15 cellular contexts compared by ENCODE assay signal in genomic region chr22:44363980-44364749, GRCh38. TPM values are rescaled to one million over a fixed set of nuclear protein-coding genes. Genes with fewer than 3 reads are reported as not detected.
DNase-seq lines count a peak whose midpoint lies in the region; ATAC-seq and TF ChIP-seq lines count a peak whose summit lies in the region.
"Had no signal": no experiment of that assay in that cellular context is flagged by ENCODE, and none has a peak within 500 bp of the region (broad histone marks: within the 10 kb centered on the region; RNA-seq: fewer than 3 reads in every experiment).

No MANE protein-coding gene starts in this region.

- TF ChIP-seq CTCF in SK-N-SH (IDR thresholded peaks at IDR 0.05) (no peak), gastroesophageal sphincter (IDR thresholded peaks at IDR 0.05) (no peak), nephron progenitor cell (IDR thresholded peaks at IDR 0.05) (no peak), uterus (IDR thresholded peaks at IDR 0.05) (no peak)

- H3K4me3 ChIP-seq in SK-N-SH (ENCODE audit: low read depth in 2 of 2, low read length in 1 of 2) (no peak overlapping the region), gastroesophageal sphincter (no peak overlapping the region), uterus (no peak overlapping the region)
- H3K4me3 ChIP-seq: body of pancreas, HAP-1 had no signal

- no peaks in the 10 kb centered on the region for H3K36me3 Mint-ChIP-seq in nephron progenitor cell (ENCODE audit: low read depth)
- H3K36me3 Mint-ChIP-seq in activated T-cell treated with anti-CD3 and anti-CD28 coated beads, Interleukin-2, amount 50 U/mL, for 4 hours (ENCODE audit: insufficient read depth): no peaks in the 10 kb centered on the region
- H3K36me3 Mint-ChIP-seq: natural killer cell treated with Interleukin-12 subunit alpha and Interleukin-12 subunit beta and Interleukin-15 and Interleukin-18, amount 100 ng/mL, for 72 hours had no signal

- H3K27me3 Mint-ChIP-seq in nephron progenitor cell (ENCODE audit: low read depth, poor library complexity): peaks cover 22% of the 10 kb centered on the region
- H3K27me3 Mint-ChIP-seq in activated T-cell treated with anti-CD3 and anti-CD28 coated beads, Interleukin-2, amount 50 U/mL, for 4 hours (ENCODE audit: low read depth): peaks cover 4% of the 10 kb centered on the region
- H3K27me3 Mint-ChIP-seq: natural killer cell treated with Interleukin-12 subunit alpha and Interleukin-12 subunit beta and Interleukin-15 and Interleukin-18, amount 100 ng/mL, for 72 hours had no signal

- TF ChIP-seq RAD21 in SK-N-SH (IDR thresholded peaks at IDR 0.05; ENCODE audit: low read length): no peak

- no peak overlapping the region for H2AFZ ChIP-seq in SK-N-SH (ENCODE audit: low read depth)

- POLR2A ChIA-PET in SK-N-SH (lab: Yijun Ruan, JAX): no interaction called here

- H3K27ac ChIP-seq in SK-N-SH (ENCODE audit: low read depth in 2 of 2, low read length in 1 of 2): peak overlapping the region in 1 of 2 experiments; percentile 91; a peak in 2 of 4 replicates
- H3K27ac ChIP-seq in gastroesophageal sphincter: peak overlapping the region in 3 of 4 donors; percentile 69 to 90 (median 80)
- peak overlapping the region; percentile 35 to 55 for H3K27ac ChIP-seq in uterus

- peak overlapping the region; percentile 65 for H3K4me2 ChIP-seq in SK-N-SH

- DNase-seq in SK-N-SH (peak; percentile 62), nephron progenitor cell (peak; percentile 62), uterus (peak; percentile 39 to 40), NCI-H2107 (lab: John Stamatoyannopoulos, UW) (no peak)
- no peak for DNase-seq in activated CD4-positive, alpha-beta T cell treated with anti-CD3 and anti-CD28 coated beads, Interleukin-2, amount 50 U/mL, for 48 hours
- DNase-seq in activated T-cell treated with anti-CD3 and anti-CD28 coated beads, Interleukin-2, amount 50 U/mL, for 4 hours: no peak
- DNase-seq: 8988T; activated CD4-positive, alpha-beta T cell treated with anti-CD3 and anti-CD28 coated beads, Interleukin-2, amount 50 U/mL, for 4 hours; activated effector memory CD4-positive, alpha-beta T cell treated with Interleukin-2 at 50 U/mL for 16 hours; effector CD4-positive, alpha-beta T cell had no signal

- TF ChIP-seq EP300 in SK-N-SH (IDR thresholded peaks at IDR 0.05; ENCODE audit: borderline replicate concordance in 1 of 2, low read depth in 1 of 2, low read length in 1 of 2): no peak
- no peak for TF ChIP-seq EP300 in gastroesophageal sphincter (IDR thresholded peaks at IDR 0.05)

- H3K9me3 Mint-ChIP-seq in nephron progenitor cell: no peaks in the 10 kb centered on the region
- H3K9me3 Mint-ChIP-seq in activated T-cell treated with anti-CD3 and anti-CD28 coated beads, Interleukin-2, amount 50 U/mL, for 4 hours: no peaks in the 10 kb centered on the region
- H3K9me3 Mint-ChIP-seq: natural killer cell treated with Interleukin-12 subunit alpha and Interleukin-12 subunit beta and Interleukin-15 and Interleukin-18, amount 100 ng/mL, for 72 hours had no signal

- no peaks in the 10 kb centered on the region for H3K36me3 ChIP-seq in SK-N-SH (replicated peaks in 1 of 2; ENCODE audit: control insufficient read depth in 1 of 2, insufficient read depth in 2 of 2, low read length in 1 of 2)
- H3K36me3 ChIP-seq in gastroesophageal sphincter: no peaks in the 10 kb centered on the region
- no peaks in the 10 kb centered on the region for H3K36me3 ChIP-seq in uterus
- H3K36me3 ChIP-seq: HAP-1 had no signal

- H3F3A ChIP-seq in SK-N-SH (replicated peaks; ENCODE audit: insufficient read depth): peaks cover 10% of the 10 kb centered on the region

- peaks cover 54% of the 10 kb centered on the region for H3K4me1 Mint-ChIP-seq in nephron progenitor cell
- no peaks in the 10 kb centered on the region for H3K4me1 Mint-ChIP-seq in activated T-cell treated with anti-CD3 and anti-CD28 coated beads, Interleukin-2, amount 50 U/mL, for 4 hours (ENCODE audit: low read depth)

- no peak overlapping the region for H3K4me3 Mint-ChIP-seq in nephron progenitor cell
- no peak overlapping the region for H3K4me3 Mint-ChIP-seq in activated T-cell treated with anti-CD3 and anti-CD28 coated beads, Interleukin-2, amount 50 U/mL, for 4 hours
- H3K4me3 Mint-ChIP-seq: natural killer cell treated with Interleukin-12 subunit alpha and Interleukin-12 subunit beta and Interleukin-15 and Interleukin-18, amount 100 ng/mL, for 72 hours had no signal

- H3K4me1 ChIP-seq in SK-N-SH (ENCODE audit: control insufficient read depth in 1 of 2, insufficient read depth in 2 of 2, low read depth in 1 of 2, low read length in 1 of 2): peaks cover 19 to 27% of the 10 kb centered on the region in 2 experiments; a peak in 1 of 4 replicates
- peaks cover 0 to 53% (median 27%) of the 10 kb centered on the region in 3 donors for H3K4me1 ChIP-seq in gastroesophageal sphincter
- H3K4me1 ChIP-seq in uterus: peaks cover 0 to 10% of the 10 kb centered on the region in 2 donors
- H3K4me1 ChIP-seq: body of pancreas, HAP-1 had no signal

- H3K9me3 ChIP-seq in SK-N-SH (no peaks in the 10 kb centered on the region), gastroesophageal sphincter (no peaks in the 10 kb centered on the region), uterus (no peaks in the 10 kb centered on the region)
- H3K9me3 ChIP-seq: body of pancreas, HAP-1 had no signal

- H3K9ac ChIP-seq in SK-N-SH: peak overlapping the region; percentile 71; the same call in 1 of the 2 replicates

- H3K9me2 ChIP-seq in SK-N-SH: no peaks in the 10 kb centered on the region

- H3K27ac Mint-ChIP-seq in nephron progenitor cell: peak overlapping the region; percentile 66
- H3K27ac Mint-ChIP-seq: natural killer cell treated with Interleukin-12 subunit alpha and Interleukin-12 subunit beta and Interleukin-15 and Interleukin-18, amount 100 ng/mL, for 72 hours had no signal

- no peaks in the 10 kb centered on the region for H4K20me1 ChIP-seq in SK-N-SH (ENCODE audit: insufficient read depth)

- CTCF ChIA-PET in SK-N-SH (lab: Yijun Ruan, JAX): interaction anchor here (0.7 to 1.2 kb wide), 2 partner anchors 29 to 371 kb away, joined by 3 read pairs; no protein-coding TSS in a partner anchor

- no peaks in the 10 kb centered on the region for H3K79me2 ChIP-seq in SK-N-SH (ENCODE audit: insufficient read depth)

- ATAC-seq in SK-N-SH treated with all-trans-retinoic acid at 6 μM for 48 hours: no peak; the same call in 2 of the 3 replicates
- no peak for ATAC-seq in gastroesophageal sphincter
- ATAC-seq in activated T-cell treated with anti-CD3 and anti-CD28 coated beads, Interleukin-2, amount 50 U/mL, for 4 hours: no peak
- ATAC-seq: natural killer cell treated with Interleukin-12 subunit alpha and Interleukin-12 subunit beta and Interleukin-15 and Interleukin-18, amount 100 ng/mL, for 72 hours had no signal

- intact Hi-C loops in uterus (cut with DNase I; ENCODE audit: low total_unique reads): no loop called here

- no peak for TF ChIP-seq POLR2A in gastroesophageal sphincter (IDR thresholded peaks at IDR 0.05)
- TF ChIP-seq POLR2A in uterus (IDR thresholded peaks at IDR 0.05): no peak

- 68% methylated on average over 8 of the region's 11 CpGs for WGBS in SK-N-SH (ENCODE audit: low lambda C conversion rate)
- WGBS in gastroesophageal sphincter (ENCODE audit: low coverage in 1 of 2), 2 donors: 33 to 62% methylated on average over 1 to 3 of the region's 11 CpGs

- no peaks in the 10 kb centered on the region for H3K27me3 ChIP-seq in SK-N-SH (ENCODE audit: insufficient read depth)
- no peaks in the 10 kb centered on the region for H3K27me3 ChIP-seq in gastroesophageal sphincter
- H3K27me3 ChIP-seq in uterus: no peaks in the 10 kb centered on the region
- H3K27me3 ChIP-seq: body of pancreas had no signal

TF ChIP-seq in SK-N-SH, 30 proteins besides CTCF, POLR2A, EP300 and RAD21 (continues in another document):
- TF ChIP-seq TEAD4 (IDR thresholded peaks at IDR 0.05; ENCODE audit: borderline replicate concordance, insufficient read depth) (no peak), CHD2 (IDR thresholded peaks at IDR 0.05; ENCODE audit: low read length, partially characterized antibody) (no peak), FOXJ3 (CRISPR knock-in tag; IDR thresholded peaks at IDR 0.05) (no peak), NFIC (IDR thresholded peaks at IDR 0.05; ENCODE audit: borderline replicate concordance) (no peak), RXRA (IDR thresholded peaks at IDR 0.05; ENCODE audit: borderline replicate concordance, low read depth) (no peak), USF1 (IDR thresholded peaks at IDR 0.05; ENCODE audit: borderline replicate concordance, low read depth) (no peak), RFX5 (IDR thresholded peaks at IDR 0.05; ENCODE audit: low read length) (no peak), TCF12 (IDR thresholded peaks at IDR 0.05) (no peak)

TF ChIP-seq in SK-N-SH treated with all-trans-retinoic acid at 6 μM for 48 hours, 23 proteins besides CTCF, POLR2A, EP300 and RAD21 (continues in another document):
- TF ChIP-seq PPARA (CRISPR knock-in tag; IDR thresholded peaks at IDR 0.05; ENCODE audit: borderline replicate concordance) (no peak), ZNF8 (CRISPR knock-in tag; IDR thresholded peaks at IDR 0.05) (no peak), RARB (CRISPR knock-in tag; IDR thresholded peaks at IDR 0.05) (no peak), ZFP30 (CRISPR knock-in tag; IDR thresholded peaks at IDR 0.05) (no peak), TOX (CRISPR knock-in tag; IDR thresholded peaks at IDR 0.05; ENCODE audit: borderline replicate concordance) (no peak), ZFP3 (CRISPR knock-in tag; IDR thresholded peaks at IDR 0.05) (no peak), GLIS3 (CRISPR knock-in tag; IDR thresholded peaks at IDR 0.05) (no peak), BACH2 (CRISPR knock-in tag; IDR thresholded peaks at IDR 0.05; ENCODE audit: borderline replicate concordance) (no peak), CREB5 (CRISPR knock-in tag; IDR thresholded peaks at IDR 0.05; ENCODE audit: low read depth) (no peak), CSDC2 (CRISPR knock-in tag; IDR thresholded peaks at IDR 0.05) (no peak)

RNA-seq across cellular contexts. Expression of gene SHISAL1, which starts 51.4 kb away (rescaled TPM):
- polyA plus RNA-seq in SK-N-SH (2012; rRNA removed): 0.10 and 0.11 TPM in 2 replicates
- polyA plus RNA-seq in SK-N-SH (2012; cell fraction: cytosol; rRNA removed): 0.06 and 0.08 TPM in 2 replicates
- polyA plus RNA-seq in SK-N-SH (2012; cell fraction: nucleus; rRNA removed): 0.06 and 0.10 TPM in 2 replicates
- total RNA-seq in gastroesophageal sphincter (10 to 100 TPM in 1 of 4 donors, 1 to 10 TPM in 3; 4.5 to 23.1 (median 6.2) TPM), uterus (10 to 100 TPM in 2 of 4 donors, 1 to 10 TPM in 2; 4.7 to 44.2 (median 22.9) TPM)
- total RNA-seq in activated T-cell treated with anti-CD3 and anti-CD28 coated beads, Interleukin-2, amount 50 U/mL, for 4 hours: not detected
- total RNA-seq: natural killer cell treated with Interleukin-12 subunit alpha and Interleukin-12 subunit beta and Interleukin-15 and Interleukin-18, amount 100 ng/mL, for 72 hours had no signal

Comparison
In these comparisons a context has a peak if more than half of its experiments do, and no peak if none do; other contexts are left out.
1. DNase-seq: peak in SK-N-SH (single experiment), nephron progenitor cell (single experiment) and uterus (2 of 2); none in activated CD4-positive, alpha-beta T cell treated with anti-CD3 and anti-CD28 coated beads, Interleukin-2, amount 50 U/mL, for 48 hours (0 of 2), activated T-cell treated with anti-CD3 and anti-CD28 coated beads, Interleukin-2, amount 50 U/mL, for 4 hours (single experiment) and NCI-H2107 (single experiment).
2. RNA of gene SHISAL1, which starts 51.4 kb away (total RNA-seq): 4.7 to 44.2 TPM in uterus and 4.5 to 23.1 TPM in gastroesophageal sphincter; not detected in activated T-cell treated with anti-CD3 and anti-CD28 coated beads, Interleukin-2, amount 50 U/mL, for 4 hours; every median in the first group is over 4 times any median in the second.